13 cellular contexts compared by ENCODE assay signal in genomic region chr4:95304898-95305297, GRCh38.
DNase-seq lines count a peak whose midpoint lies in the region; ATAC-seq, FAIRE-seq and TF ChIP-seq lines count a peak whose summit lies in the region.
"Had no signal": no experiment of that assay in that cellular context is flagged by ENCODE, and none has a peak within 500 bp of the region (broad histone marks: within the 10 kb centered on the region; RNA-seq: fewer than 3 reads in every experiment).

No MANE protein-coding gene starts in this region.

- no peaks in the 10 kb centered on the region for H3K9me3 ChIP-seq in HepG2 (ENCODE audit: low read length)
- no peaks in the 10 kb centered on the region for H3K9me3 ChIP-seq in gastroesophageal sphincter
- H3K9me3 ChIP-seq in spleen, result no peaks in the 10 kb centered on the region
- H3K9me3 ChIP-seq: pancreas had no signal

- H3K27ac ChIP-seq in HepG2 (ENCODE audit: extremely low read length, insufficient read depth, low read length) (no peak overlapping the region), gastroesophageal sphincter (no peak overlapping the region), spleen (no peak overlapping the region)
- H3K27ac ChIP-seq: pancreas had no signal

- intact Hi-C loops in HepG2 (cut with micrococcal nuclease; ENCODE audit: unreplicated experiment) (no loop called here), spleen (cut with DNase I; ENCODE audit: low total_unique reads) (no loop called here)

- no peak for TF ChIP-seq RAD21 in HepG2 (CRISPR knock-in tag; IDR thresholded peaks at IDR 0.05)

- no peak overlapping the region for H3K4me3 ChIP-seq in HepG2 (replicated peaks in 1 of 3; ENCODE audit: insufficient read depth in 1 of 3, low read depth in 2 of 3, low read length in 3 of 3)
- no peak overlapping the region for H3K4me3 ChIP-seq in gastroesophageal sphincter
- H3K4me3 ChIP-seq in spleen, result no peak overlapping the region
- H3K4me3 ChIP-seq: pancreas had no signal

- H3K36me3 ChIP-seq in HepG2 (replicated peaks in 1 of 2; ENCODE audit: control insufficient read depth in 1 of 2, insufficient read depth in 2 of 2, low read length in 2 of 2) (no peaks in the 10 kb centered on the region), gastroesophageal sphincter (no peaks in the 10 kb centered on the region), spleen (no peaks in the 10 kb centered on the region)
- H3K36me3 ChIP-seq: pancreas had no signal

- H3K4me2 ChIP-seq in HepG2 (ENCODE audit: low read depth, low read length), result no peak overlapping the region

- H3K9ac ChIP-seq in HepG2 (ENCODE audit: insufficient read depth, low read depth, low read length), result no peak overlapping the region

- no peaks in the 10 kb centered on the region for H4K20me1 ChIP-seq in HepG2 (ENCODE audit: insufficient read depth, low read length)

- no TSS peak for BruUV-seq in HepG2 (replicated peaks; lab: Mats Ljungman, UMichigan)

- TF ChIP-seq CTCF in HepG2 (CRISPR knock-in tag; IDR thresholded peaks at IDR 0.05), result no peak
- TF ChIP-seq CTCF in gastroesophageal sphincter (IDR thresholded peaks at IDR 0.05), result no peak
- TF ChIP-seq CTCF in spleen (IDR thresholded peaks at IDR 0.05 in 8 of 11, conservative IDR thresholded peaks at IDR 0.05 in 3 of 11), result no peak

- no peaks in the 10 kb centered on the region; a peak in 1 of 5 replicates for H3K27me3 ChIP-seq in HepG2 (ENCODE audit: control insufficient read depth in 1 of 2, insufficient read depth in 2 of 2, low read length in 2 of 2)
- H3K27me3 ChIP-seq in gastroesophageal sphincter, result no peaks in the 10 kb centered on the region
- H3K27me3 ChIP-seq in spleen (replicated peaks in 1 of 7), result no peaks in the 10 kb centered on the region
- H3K27me3 ChIP-seq: pancreas had no signal

- FAIRE-seq in HepG2 (lab: Jason Lieb, UNC), result no peak
- FAIRE-seq: keratinocyte, pancreas had no signal

- 15% methylated on average over 1 of the region's 1 CpG for WGBS in HepG2 (ENCODE audit: low lambda C conversion rate)
- WGBS in gastroesophageal sphincter (ENCODE audit: low coverage in 1 of 2), 2 donors, result 56 to 85% methylated on average over 1 of the region's 1 CpG
- 76 to 91% (median 83%) methylated on average over 1 of the region's 1 CpG for WGBS in spleen, 5 donors

- ATAC-seq in GM21737 (IDR thresholded peaks at IDR 0.05; ENCODE audit: unreplicated experiment) (no peak), HepG2 (no peak), gastroesophageal sphincter (no peak)
- ATAC-seq: activated naive CD4-positive, alpha-beta T cell treated with anti-CD3 and anti-CD28 coated beads, Interleukin-2, amount 50 U/mL, for 72 hours; pancreas had no signal

- peak; percentile 54 for DNase-seq in DMS53 treated with DMSO at 0.1 percent for 48 hours (lab: John Stamatoyannopoulos, UW; ENCODE audit: unreplicated experiment)
- DNase-seq in RPMI7951 (ENCODE audit: low read depth), result peak; percentile 47
- DNase-seq in fibroblast of peridontal ligament (ENCODE audit: extremely low read depth), result peak; percentile 25
- peak; percentile 93 for DNase-seq in myocyte (ENCODE audit: low read depth)
- no peak for DNase-seq in HepG2 (ENCODE audit: low spot score)
- DNase-seq in spleen, result no peak
- DNase-seq: HCEC 1CT, NCI-H526, pancreas had no signal

- in situ Hi-C loops in HepG2 (cut with HindIII; ENCODE audit: extremely low pct_ligation_motif_present, low pct_unique_long_range_greater_than_20kb), result no loop called here

- POLR2A ChIA-PET in HepG2 (lab: Yijun Ruan, JAX), result no interaction called here

- no peak for TF ChIP-seq EP300 in HepG2 (IDR thresholded peaks at IDR 0.05; ENCODE audit: low read depth in 2 of 2, low read length in 2 of 2)
- TF ChIP-seq EP300 in HepG2 (CRISPR knock-in tag; IDR thresholded peaks at IDR 0.05; ENCODE audit: borderline replicate concordance), result no peak
- TF ChIP-seq EP300 in gastroesophageal sphincter (IDR thresholded peaks at IDR 0.05), result no peak

- TF ChIP-seq POLR2A in HepG2 (IDR thresholded peaks at IDR 0.05; ENCODE audit: insufficient read depth in 1 of 2, low read depth in 2 of 2, low read length in 2 of 2), result no peak
- TF ChIP-seq POLR2A in gastroesophageal sphincter (IDR thresholded peaks at IDR 0.05), result no peak
- no peak for TF ChIP-seq POLR2A in spleen (IDR thresholded peaks at IDR 0.05)

- CTCF ChIA-PET in HepG2 (lab: Yijun Ruan, JAX; ENCODE audit: low intra/inter-chr PET ratio, low total read pairs), result no interaction called here

- no peak overlapping the region for H2AFZ ChIP-seq in HepG2 (ENCODE audit: low read length)

- no peaks in the 10 kb centered on the region for H3K4me1 ChIP-seq in HepG2 (ENCODE audit: insufficient read depth, low read length)
- no peaks in the 10 kb centered on the region for H3K4me1 ChIP-seq in gastroesophageal sphincter
- no peaks in the 10 kb centered on the region for H3K4me1 ChIP-seq in spleen
- H3K4me1 ChIP-seq: pancreas had no signal

- H3K79me2 ChIP-seq in HepG2 (ENCODE audit: insufficient read depth, low read length), result no peaks in the 10 kb centered on the region

TF ChIP-seq in HepG2, 621 proteins besides CTCF, POLR2A, EP300 and RAD21 (continues in another document):
- TF ChIP-seq ZNF616 (CRISPR knock-in tag; IDR thresholded peaks at IDR 0.05; ENCODE audit: low read depth) (no peak), HOXD1 (CRISPR knock-in tag; IDR thresholded peaks at IDR 0.05) (no peak), ZNF710 (CRISPR knock-in tag; IDR thresholded peaks at IDR 0.05; ENCODE audit: borderline replicate concordance) (no peak), ZNF276 (CRISPR knock-in tag; IDR thresholded peaks at IDR 0.05; ENCODE audit: low read depth) (no peak), CENPT (CRISPR knock-in tag; IDR thresholded peaks at IDR 0.05; ENCODE audit: low read depth) (no peak), ESRRA (CRISPR knock-in tag; IDR thresholded peaks at IDR 0.05; ENCODE audit: low read depth) (no peak), ZNF124 (CRISPR knock-in tag; IDR thresholded peaks at IDR 0.05) (no peak), BORCS8-MEF2B (CRISPR knock-in tag; IDR thresholded peaks at IDR 0.05) (no peak), PRPF4 (IDR thresholded peaks at IDR 0.05; ENCODE audit: low read depth, low read length, poor library complexity, severe bottlenecking) (no peak), PHF5A (CRISPR knock-in tag; IDR thresholded peaks at IDR 0.05; ENCODE audit: low read depth, unreplicated experiment) (no peak), ZNF317 (CRISPR knock-in tag; IDR thresholded peaks at IDR 0.05) (no peak), ZNF33B (CRISPR knock-in tag; IDR thresholded peaks at IDR 0.05) (no peak), SAFB2 (CRISPR knock-in tag; IDR thresholded peaks at IDR 0.05; ENCODE audit: borderline replicate concordance, low read depth) (no peak), GATAD1 (CRISPR knock-in tag; IDR thresholded peaks at IDR 0.05) (no peak)
- TF ChIP-seq, protein P1, sequence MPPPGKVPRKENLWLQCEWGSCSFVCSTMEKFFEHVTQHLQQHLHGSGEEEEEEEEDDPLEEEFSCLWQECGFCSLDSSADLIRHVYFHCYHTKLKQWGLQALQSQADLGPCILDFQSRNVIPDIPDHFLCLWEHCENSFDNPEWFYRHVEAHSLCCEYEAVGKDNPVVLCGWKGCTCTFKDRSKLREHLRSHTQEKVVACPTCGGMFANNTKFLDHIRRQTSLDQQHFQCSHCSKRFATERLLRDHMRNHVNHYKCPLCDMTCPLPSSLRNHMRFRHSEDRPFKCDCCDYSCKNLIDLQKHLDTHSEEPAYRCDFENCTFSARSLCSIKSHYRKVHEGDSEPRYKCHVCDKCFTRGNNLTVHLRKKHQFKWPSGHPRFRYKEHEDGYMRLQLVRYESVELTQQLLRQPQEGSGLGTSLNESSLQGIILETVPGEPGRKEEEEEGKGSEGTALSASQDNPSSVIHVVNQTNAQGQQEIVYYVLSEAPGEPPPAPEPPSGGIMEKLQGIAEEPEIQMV (CRISPR knock-in tag; IDR thresholded peaks at IDR 0.05; ENCODE audit: low read depth), result no peak
- TF ChIP-seq, protein P2, sequence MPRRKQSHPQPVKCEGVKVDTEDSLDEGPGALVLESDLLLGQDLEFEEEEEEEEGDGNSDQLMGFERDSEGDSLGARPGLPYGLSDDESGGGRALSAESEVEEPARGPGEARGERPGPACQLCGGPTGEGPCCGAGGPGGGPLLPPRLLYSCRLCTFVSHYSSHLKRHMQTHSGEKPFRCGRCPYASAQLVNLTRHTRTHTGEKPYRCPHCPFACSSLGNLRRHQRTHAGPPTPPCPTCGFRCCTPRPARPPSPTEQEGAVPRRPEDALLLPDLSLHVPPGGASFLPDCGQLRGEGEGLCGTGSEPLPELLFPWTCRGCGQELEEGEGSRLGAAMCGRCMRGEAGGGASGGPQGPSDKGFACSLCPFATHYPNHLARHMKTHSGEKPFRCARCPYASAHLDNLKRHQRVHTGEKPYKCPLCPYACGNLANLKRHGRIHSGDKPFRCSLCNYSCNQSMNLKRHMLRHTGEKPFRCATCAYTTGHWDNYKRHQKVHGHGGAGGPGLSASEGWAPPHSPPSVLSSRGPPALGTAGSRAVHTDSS (CRISPR knock-in tag; conservative IDR thresholded peaks at IDR 0.05), result no peak

Comparison
In these comparisons a context has a peak if more than half of its experiments do, and no peak if none do; other contexts are left out.
1. DNase-seq: peak in DMS53 treated with DMSO at 0.1 percent for 48 hours (single experiment), RPMI7951 (single experiment), fibroblast of peridontal ligament (single experiment) and myocyte (single experiment); none in HepG2 (single experiment) and spleen (single experiment).